ENCODE assay signal across 8 cellular contexts in the genomic region with DNA sequence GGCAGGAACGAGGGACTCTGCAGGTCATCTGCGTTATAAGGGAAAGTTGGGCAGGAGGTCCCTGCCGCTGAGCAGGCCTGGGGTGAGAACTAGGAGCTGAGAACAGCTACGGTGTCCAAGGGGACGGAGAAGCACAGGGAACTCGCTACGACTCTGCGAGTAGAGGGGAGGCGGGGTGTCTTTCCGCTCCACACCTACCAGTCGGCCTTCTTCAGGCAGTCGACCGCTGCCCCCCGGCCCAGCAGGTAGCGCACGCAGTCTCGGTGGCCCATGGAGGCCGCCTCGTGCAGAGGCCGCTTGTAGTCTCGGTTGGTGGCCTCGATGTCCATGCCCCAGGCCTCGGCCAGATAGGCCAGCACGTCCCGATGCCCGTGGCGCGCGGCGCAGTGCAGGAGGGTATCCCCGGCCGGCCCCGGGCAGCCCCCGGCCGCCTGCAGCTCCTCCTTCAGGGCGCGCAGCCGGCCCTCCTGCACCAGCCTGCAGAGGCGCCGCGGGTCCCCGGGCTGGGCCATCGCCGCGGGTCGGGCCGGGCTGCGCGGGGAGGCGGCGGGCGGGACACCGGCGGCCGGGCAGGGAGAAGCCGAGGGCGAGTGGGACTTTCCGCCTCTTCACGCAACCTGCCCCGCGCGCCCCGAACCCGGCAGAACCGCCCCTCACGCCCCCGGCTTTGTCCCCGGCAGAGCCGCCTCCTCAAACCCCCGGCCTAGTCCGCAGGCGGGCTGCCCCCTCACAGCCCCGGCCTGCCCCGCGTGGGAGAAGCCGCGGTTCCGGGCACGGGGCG. TPM values are rescaled to one million over a fixed set of nuclear protein-coding genes. Genes with fewer than 3 reads are reported as not detected.
DNase-seq lines count a peak whose midpoint lies in the region; ATAC-seq and TF ChIP-seq lines count a peak whose summit lies in the region.

No MANE protein-coding gene starts in this region.

- no peaks in the 10 kb centered on the region for H3K9me3 Mint-ChIP-seq in activated T-helper 1 cell treated with anti-CD3 and anti-CD28 coated beads, Interleukin-12 subunit alpha, Interleukin-12 subunit beta, Interleukin-2, Interleukin-4 antibody, amounts not matched to agents 30 ng/mL and 10 ng/mL and 1 ng/mL, durations not matched to agents 14 hours and 24 hours and 36 hours

- H3K27me3 ChIP-seq in gastroesophageal sphincter, result no peaks in the 10 kb centered on the region

- peaks cover 21% of the 10 kb centered on the region for H3K36me3 Mint-ChIP-seq in activated T-helper 1 cell treated with anti-CD3 and anti-CD28 coated beads, Interleukin-12 subunit alpha, Interleukin-12 subunit beta, Interleukin-2, Interleukin-4 antibody, amounts not matched to agents 30 ng/mL and 10 ng/mL and 1 ng/mL, durations not matched to agents 14 hours and 24 hours and 36 hours (ENCODE audit: low read depth)

- peak overlapping the region; percentile 91 for H3K4me3 Mint-ChIP-seq in activated T-helper 1 cell treated with anti-CD3 and anti-CD28 coated beads, Interleukin-12 subunit alpha, Interleukin-12 subunit beta, Interleukin-2, Interleukin-4 antibody, amounts not matched to agents 30 ng/mL and 10 ng/mL and 1 ng/mL, durations not matched to agents 14 hours and 24 hours and 36 hours

- H3K27me3 Mint-ChIP-seq in activated T-helper 1 cell treated with anti-CD3 and anti-CD28 coated beads, Interleukin-12 subunit alpha, Interleukin-12 subunit beta, Interleukin-2, Interleukin-4 antibody, amounts not matched to agents 30 ng/mL and 10 ng/mL and 1 ng/mL, durations not matched to agents 14 hours and 24 hours and 36 hours (ENCODE audit: insufficient read depth), result no peaks in the 10 kb centered on the region

- peak overlapping the region; percentile 69 for H3K27ac Mint-ChIP-seq in activated T-helper 1 cell treated with anti-CD3 and anti-CD28 coated beads, Interleukin-12 subunit alpha, Interleukin-12 subunit beta, Interleukin-2, Interleukin-4 antibody, amounts not matched to agents 30 ng/mL and 10 ng/mL and 1 ng/mL, durations not matched to agents 14 hours and 24 hours and 36 hours

- no peaks in the 10 kb centered on the region for H3K9me3 ChIP-seq in gastroesophageal sphincter

- peak overlapping the region; percentile 5 to 90 (median 86) for H3K27ac ChIP-seq in gastroesophageal sphincter
- H3K27ac ChIP-seq in urinary bladder (ENCODE audit: low read depth), result no peak overlapping the region

- peaks cover 0 to 37% of the 10 kb centered on the region in 2 donors for H3K36me3 ChIP-seq in gastroesophageal sphincter
- H3K36me3 ChIP-seq in urinary bladder (ENCODE audit: insufficient read depth), result no peaks in the 10 kb centered on the region

- H3K4me1 ChIP-seq in gastroesophageal sphincter (peaks cover 0 to 53% (median 22%) of the 10 kb centered on the region in 3 donors), urinary bladder (ENCODE audit: insufficient read depth) (peaks cover 2% of the 10 kb centered on the region)

- DNase-seq in DMS53 (lab: John Stamatoyannopoulos, UW), result peak; percentile 75
- DNase-seq in DMS53 treated with DMSO at 0.1 percent for 48 hours (lab: John Stamatoyannopoulos, UW; ENCODE audit: unreplicated experiment), result no peak
- peak; percentile 3 for DNase-seq in NCI-H774 (lab: John Stamatoyannopoulos, UW)
- DNase-seq in activated T-helper 1 cell treated with anti-CD3 and anti-CD28 coated beads, Interleukin-12 subunit alpha, Interleukin-12 subunit beta, Interleukin-2, Interleukin-4 antibody, amounts not matched to agents 30 ng/mL and 10 ng/mL and 1 ng/mL, durations not matched to agents 14 hours and 24 hours and 36 hours (ENCODE audit: low spot score), result peak; percentile 46
- DNase-seq in occipital lobe (lab: John Stamatoyannopoulos, UW), result peak; percentile 12

- ATAC-seq in HG02678 (IDR thresholded peaks at IDR 0.05; ENCODE audit: unreplicated experiment) (peak; percentile 26), gastroesophageal sphincter (peak; percentile 11)

- no peak for TF ChIP-seq POLR2A in gastroesophageal sphincter (IDR thresholded peaks at IDR 0.05)

- whole genome bisulfite sequencing in gastroesophageal sphincter (ENCODE audit: low coverage in 1 of 2), 2 donors, result 0% methylated on average over 3 of the region's 80 CpGs; no CpG with 5 or more reads in 1 of the 2 donors
- under 1% methylated on average over 80 of the region's 80 CpGs for WGBS in urinary bladder

- intact Hi-C loops in activated T-helper 1 cell treated with anti-CD3 and anti-CD28 coated beads, Interleukin-12 subunit alpha, Interleukin-12 subunit beta, Interleukin-2, Interleukin-4 antibody, amounts not matched to agents 30 ng/mL and 10 ng/mL and 1 ng/mL, durations not matched to agents 14 hours and 24 hours and 36 hours (cut with micrococcal nuclease), result loop anchor here (1.0 to 5.0 kb wide), 6 partner anchors 16 to 442 kb away; a partner anchor contains a TSS

- peaks cover 44% of the 10 kb centered on the region for H3K4me1 Mint-ChIP-seq in activated T-helper 1 cell treated with anti-CD3 and anti-CD28 coated beads, Interleukin-12 subunit alpha, Interleukin-12 subunit beta, Interleukin-2, Interleukin-4 antibody, amounts not matched to agents 30 ng/mL and 10 ng/mL and 1 ng/mL, durations not matched to agents 14 hours and 24 hours and 36 hours (ENCODE audit: low read depth)

- peak in 2 of 4 experiments; percentile 11 to 21 for TF ChIP-seq CTCF in gastroesophageal sphincter (IDR thresholded peaks at IDR 0.05)

- peak overlapping the region; percentile 46 to 91 for H3K4me3 ChIP-seq in gastroesophageal sphincter
- H3K4me3 ChIP-seq in urinary bladder (ENCODE audit: low read depth, low read length), result peak overlapping the region; percentile 87

- no peak for TF ChIP-seq EP300 in gastroesophageal sphincter (IDR thresholded peaks at IDR 0.05)

RNA-seq across cellular contexts. Expression of a gene that starts 0.7 kb away (rescaled TPM):
- total RNA-seq in activated T-helper 1 cell treated with anti-CD3 and anti-CD28 coated beads, Interleukin-12 subunit alpha, Interleukin-12 subunit beta, Interleukin-2, Interleukin-4 antibody, amounts not matched to agents 30 ng/mL and 10 ng/mL and 1 ng/mL, durations not matched to agents 14 hours and 24 hours and 36 hours, result 11.3 and 12.4 TPM in 2 replicates
- total RNA-seq in gastroesophageal sphincter, result 1 to 10 TPM; 3.3 to 8.9 (median 5.9) TPM
- 10.5 TPM for total RNA-seq in occipital lobe
- total RNA-seq in urinary bladder, result 8.8 TPM
- 9.3 TPM for polyA plus RNA-seq in urinary bladder

RNA-seq across cellular contexts. Expression of a gene that starts 1.0 kb away (rescaled TPM):
- 66.9 and 70.6 TPM in 2 replicates for total RNA-seq in activated T-helper 1 cell treated with anti-CD3 and anti-CD28 coated beads, Interleukin-12 subunit alpha, Interleukin-12 subunit beta, Interleukin-2, Interleukin-4 antibody, amounts not matched to agents 30 ng/mL and 10 ng/mL and 1 ng/mL, durations not matched to agents 14 hours and 24 hours and 36 hours
- total RNA-seq in gastroesophageal sphincter (100 to 1,000 TPM in 2 of 4 donors, 10 to 100 TPM in 2; 76.2 to 108 (median 98.5) TPM), occipital lobe (39.8 TPM), urinary bladder (65.7 TPM)
- polyA plus RNA-seq in urinary bladder, result 57.4 TPM
